Comparison of ENCODE assay signal across 27 cellular contexts in the genomic region with DNA sequence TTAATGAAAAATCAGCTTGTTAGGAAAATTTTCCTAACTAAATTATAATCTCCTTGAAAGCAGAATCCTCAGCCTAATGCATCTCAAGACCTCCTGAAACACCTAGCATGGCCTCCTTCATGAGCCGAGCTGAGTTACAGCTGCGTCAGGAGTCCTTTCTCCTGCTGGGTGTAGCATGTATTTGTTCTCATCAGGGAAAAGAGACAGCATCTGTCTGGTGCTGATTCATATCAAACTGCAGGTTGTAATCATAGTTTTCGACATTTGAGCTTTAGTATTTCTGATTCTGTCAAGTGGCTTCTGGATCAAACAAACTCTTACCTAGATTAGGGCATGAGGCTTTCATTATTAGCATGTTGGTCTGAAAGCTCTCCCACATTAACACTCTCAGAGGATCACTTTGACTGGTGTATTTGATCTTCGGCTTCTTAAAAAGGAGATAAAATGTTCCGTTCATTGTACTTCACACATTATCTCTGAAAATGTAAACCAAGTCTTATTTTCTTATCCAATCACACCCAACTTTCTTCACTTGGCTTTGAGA.
DNase-seq lines count a peak whose midpoint lies in the region; ATAC-seq, FAIRE-seq and TF ChIP-seq lines count a peak whose summit lies in the region.
"Had no signal": no experiment of that assay in that cellular context is flagged by ENCODE, and none has a peak within 500 bp of the region (broad histone marks: within the 10 kb centered on the region; RNA-seq: fewer than 3 reads in every experiment).

No MANE protein-coding gene starts in this region.

- CTCF ChIA-PET in GM12878 (lab: Yijun Ruan, JAX), result no interaction called here

- no peaks in the 10 kb centered on the region for H3K4me1 Mint-ChIP-seq in activated T-cell treated with anti-CD3 and anti-CD28 coated beads, Interleukin-2, amount 50 U/mL, for 24 hours (ENCODE audit: low read depth)
- peaks cover 4% of the 10 kb centered on the region for H3K4me1 Mint-ChIP-seq in activated T-cell treated with anti-CD3 and anti-CD28 coated beads, Interleukin-2, amount 50 U/mL, for 72 hours (ENCODE audit: low read depth)
- H3K4me1 Mint-ChIP-seq: CD4-positive, alpha-beta memory T cell; CD4-positive, CD25-positive, alpha-beta regulatory T cell; CD8-positive, alpha-beta memory T cell had no signal

- H3K9ac ChIP-seq in GM12878 (ENCODE audit: control insufficient read depth, insufficient read depth, low read length), result no peak overlapping the region
- H3K9ac ChIP-seq: BLaER1 had no signal

- H3K36me3 ChIP-seq in GM12878 (ENCODE audit: control insufficient read depth in 2 of 2, insufficient read depth in 2 of 2, low read length in 1 of 2), result no peaks in the 10 kb centered on the region
- H3K36me3 ChIP-seq: BE2C, BLaER1 had no signal

- intact Hi-C loops in GM12878 (cut with micrococcal nuclease; ENCODE audit: unreplicated experiment) (no loop called here), Right ventricle myocardium superior (cut with DNase I) (no loop called here)

- RAD21 ChIA-PET in GM12878 (lab: Charles Lee; ENCODE audit: unreplicated experiment), result interaction anchor here (0.7 kb wide), 1 partner anchor 1662 kb away, joined by 3 read pairs; no protein-coding TSS in a partner anchor

- no TSS peak for BruUV-seq in GM12878 (replicated peaks; lab: Mats Ljungman, UMichigan)

- H3K27ac Mint-ChIP-seq in activated T-cell treated with anti-CD3 and anti-CD28 coated beads, Interleukin-2, amount 50 U/mL, for 24 hours, result peak overlapping the region; percentile 1
- no peak overlapping the region for H3K27ac Mint-ChIP-seq in activated T-cell treated with anti-CD3 and anti-CD28 coated beads, Interleukin-2, amount 50 U/mL, for 72 hours
- H3K27ac Mint-ChIP-seq: CD4-positive, alpha-beta memory T cell; CD8-positive, alpha-beta memory T cell had no signal

- TF ChIP-seq CTCF in GM12878 (IDR thresholded peaks at IDR 0.05 in 2 of 3, conservative IDR thresholded peaks at IDR 0.05 in 1 of 3; ENCODE audit: control insufficient read depth in 2 of 3, extremely low read depth in 1 of 3, insufficient read depth in 1 of 3, low read depth in 3 of 3, low read length in 3 of 3), result no peak

- H3K4me1 ChIP-seq in GM12878 (ENCODE audit: control insufficient read depth, insufficient read depth, low read length), result no peaks in the 10 kb centered on the region
- H3K4me1 ChIP-seq: BE2C had no signal

- H2AFZ ChIP-seq in GM12878 (ENCODE audit: control insufficient read depth, low read depth, low read length), result no peak overlapping the region

- no peak for FAIRE-seq in GM12878 (lab: Jason Lieb, UNC)
- FAIRE-seq: A204.1, GM12891, GM19239 had no signal

- H3K27ac ChIP-seq in GM12878 (ENCODE audit: control insufficient read depth, insufficient read depth), result no peak overlapping the region
- H3K27ac ChIP-seq: BLaER1 had no signal

- no peaks in the 10 kb centered on the region for H3K79me2 ChIP-seq in GM12878 (ENCODE audit: control insufficient read depth, insufficient read depth, low read length)

- H3K4me3 Mint-ChIP-seq in activated T-cell treated with anti-CD3 and anti-CD28 coated beads, Interleukin-2, amount 50 U/mL, for 24 hours, result no peak overlapping the region
- H3K4me3 Mint-ChIP-seq in activated T-cell treated with anti-CD3 and anti-CD28 coated beads, Interleukin-2, amount 50 U/mL, for 72 hours, result no peak overlapping the region
- H3K4me3 Mint-ChIP-seq: CD14-positive monocyte; CD4-positive, alpha-beta memory T cell; CD4-positive, CD25-positive, alpha-beta regulatory T cell; CD8-positive, alpha-beta memory T cell had no signal

- SMC1A ChIA-PET in GM12878 (lab: Charles Lee; ENCODE audit: uncharacterized antibody, unreplicated experiment), result no interaction called here

- H4K20me1 ChIP-seq in GM12878 (ENCODE audit: control insufficient read depth, insufficient read depth), result no peaks in the 10 kb centered on the region
- H4K20me1 ChIP-seq: BLaER1 had no signal

- WGBS in GM12878 (ENCODE audit: insufficient coverage, insufficient replicate concordance, low lambda C conversion rate, missing lambda C conversion rate), result 2% methylated on average over 5 of the region's 5 CpGs

- ATAC-seq in activated T-cell treated with anti-CD3 and anti-CD28 coated beads, Interleukin-2, amount 50 U/mL, for 72 hours (replicated peaks in 1 of 2), result peak; percentile 53 to 91
- ATAC-seq in GM12878 (no peak), Right ventricle myocardium superior (ENCODE audit: poor library complexity) (no peak), GM21576 (IDR thresholded peaks at IDR 0.05; ENCODE audit: unreplicated experiment) (no peak)

- H3K27me3 Mint-ChIP-seq in activated T-cell treated with anti-CD3 and anti-CD28 coated beads, Interleukin-2, amount 50 U/mL, for 24 hours, result peaks cover 4% of the 10 kb centered on the region
- no peaks in the 10 kb centered on the region for H3K27me3 Mint-ChIP-seq in activated T-cell treated with anti-CD3 and anti-CD28 coated beads, Interleukin-2, amount 50 U/mL, for 72 hours (ENCODE audit: low read depth)
- H3K27me3 Mint-ChIP-seq: CD4-positive, alpha-beta memory T cell; CD4-positive, CD25-positive, alpha-beta regulatory T cell had no signal

- H3K36me3 Mint-ChIP-seq in activated T-cell treated with anti-CD3 and anti-CD28 coated beads, Interleukin-2, amount 50 U/mL, for 24 hours (ENCODE audit: low read depth), result no peaks in the 10 kb centered on the region
- no peaks in the 10 kb centered on the region for H3K36me3 Mint-ChIP-seq in activated T-cell treated with anti-CD3 and anti-CD28 coated beads, Interleukin-2, amount 50 U/mL, for 72 hours (ENCODE audit: insufficient read depth in 2 of 2)
- H3K36me3 Mint-ChIP-seq: CD14-positive monocyte; CD4-positive, alpha-beta memory T cell; CD4-positive, CD25-positive, alpha-beta regulatory T cell; CD8-positive, alpha-beta memory T cell had no signal

- POLR2A ChIA-PET in GM12878 (lab: Charles Lee), result no interaction called here

- no peak overlapping the region for H3K4me3 ChIP-seq in GM12878
- H3K4me3 ChIP-seq: BLaER1 had no signal

- H3K27me3 ChIP-seq in GM12878 (replicated peaks in 1 of 2; ENCODE audit: control insufficient read depth in 2 of 2, insufficient read depth in 2 of 2, low read length in 1 of 2), result no peaks in the 10 kb centered on the region
- H3K27me3 ChIP-seq: BE2C, BLaER1 had no signal

- no peak for DNase-seq in activated T-cell treated with anti-CD3 and anti-CD28 coated beads, Interleukin-2, amount 50 U/mL, for 24 hours
- DNase-seq in activated T-cell treated with anti-CD3 and anti-CD28 coated beads, Interleukin-2, amount 50 U/mL, for 48 hours, result no peak
- DNase-seq in activated T-cell treated with anti-CD3 and anti-CD28 coated beads, Interleukin-2, amount 50 U/mL, for 72 hours, result no peak
- DNase-seq in activated T-cell treated with anti-CD3 and anti-CD28 coated beads, Interleukin-2, amount 50 U/mL, for 1 hour, result no peak
- DNase-seq in GM12878 (ENCODE audit: low read depth, low spot score) (no peak), Right ventricle myocardium superior (no peak)
- DNase-seq: 8988T; ACHN; BE2C; C1 segment of cervical spinal cord; CD4-positive, alpha-beta memory T cell; CD4-positive, CD25-positive, alpha-beta regulatory T cell; CD8-positive, alpha-beta memory T cell; COR-L47; DMS 273 treated with DMSO at 0.1 percent for 48 hours; DMS153; DMS53; DMS79; DND-41; EL; GDM1 had no signal

- H3K4me2 ChIP-seq in GM12878 (ENCODE audit: control insufficient read depth, insufficient read depth), result no peak overlapping the region
- H3K4me2 ChIP-seq: BLaER1 had no signal

- TF ChIP-seq RAD21 in GM12878 (IDR thresholded peaks at IDR 0.05; ENCODE audit: insufficient read depth, low read depth, low read length), result no peak

- H3K9me3 ChIP-seq in GM12878 (replicated peaks; ENCODE audit: control insufficient read depth, insufficient read depth, low read length), result no peaks in the 10 kb centered on the region; the same call in 2 of the 3 replicates
- H3K9me3 ChIP-seq: BE2C, BLaER1 had no signal

- in situ Hi-C loops in GM12878 (cut with MboI), result no loop called here

- TF ChIP-seq EP300 in GM12878 (IDR thresholded peaks at IDR 0.05; ENCODE audit: borderline replicate concordance in 1 of 2, control insufficient read depth in 1 of 2, low read depth in 2 of 2, low read length in 2 of 2), result no peak

- peaks cover 5% of the 10 kb centered on the region for H3K9me3 Mint-ChIP-seq in activated T-cell treated with anti-CD3 and anti-CD28 coated beads, Interleukin-2, amount 50 U/mL, for 24 hours
- H3K9me3 Mint-ChIP-seq in activated T-cell treated with anti-CD3 and anti-CD28 coated beads, Interleukin-2, amount 50 U/mL, for 72 hours, result peaks cover 0 to 3% of the 10 kb centered on the region in 2 donors

- TF ChIP-seq POLR2A in GM12878 (IDR thresholded peaks at IDR 0.05; ENCODE audit: low read depth, low read length), result no peak

TF ChIP-seq in GM12878, 131 proteins besides CTCF, POLR2A, EP300 and RAD21 (continues in another document):
- no peak for TF ChIP-seq SUZ12 (IDR thresholded peaks at IDR 0.05; ENCODE audit: unreplicated experiment)
- no peak for TF ChIP-seq SREBF1 (IDR thresholded peaks at IDR 0.05; ENCODE audit: low read length)
- TF ChIP-seq MEF2B (IDR thresholded peaks at IDR 0.05; ENCODE audit: partially characterized antibody, poor library complexity, severe bottlenecking), result no peak
- TF ChIP-seq POLR2AphosphoS2 (IDR thresholded peaks at IDR 0.05; ENCODE audit: low read depth, low read length), result no peak
- TF ChIP-seq, protein P1, sequence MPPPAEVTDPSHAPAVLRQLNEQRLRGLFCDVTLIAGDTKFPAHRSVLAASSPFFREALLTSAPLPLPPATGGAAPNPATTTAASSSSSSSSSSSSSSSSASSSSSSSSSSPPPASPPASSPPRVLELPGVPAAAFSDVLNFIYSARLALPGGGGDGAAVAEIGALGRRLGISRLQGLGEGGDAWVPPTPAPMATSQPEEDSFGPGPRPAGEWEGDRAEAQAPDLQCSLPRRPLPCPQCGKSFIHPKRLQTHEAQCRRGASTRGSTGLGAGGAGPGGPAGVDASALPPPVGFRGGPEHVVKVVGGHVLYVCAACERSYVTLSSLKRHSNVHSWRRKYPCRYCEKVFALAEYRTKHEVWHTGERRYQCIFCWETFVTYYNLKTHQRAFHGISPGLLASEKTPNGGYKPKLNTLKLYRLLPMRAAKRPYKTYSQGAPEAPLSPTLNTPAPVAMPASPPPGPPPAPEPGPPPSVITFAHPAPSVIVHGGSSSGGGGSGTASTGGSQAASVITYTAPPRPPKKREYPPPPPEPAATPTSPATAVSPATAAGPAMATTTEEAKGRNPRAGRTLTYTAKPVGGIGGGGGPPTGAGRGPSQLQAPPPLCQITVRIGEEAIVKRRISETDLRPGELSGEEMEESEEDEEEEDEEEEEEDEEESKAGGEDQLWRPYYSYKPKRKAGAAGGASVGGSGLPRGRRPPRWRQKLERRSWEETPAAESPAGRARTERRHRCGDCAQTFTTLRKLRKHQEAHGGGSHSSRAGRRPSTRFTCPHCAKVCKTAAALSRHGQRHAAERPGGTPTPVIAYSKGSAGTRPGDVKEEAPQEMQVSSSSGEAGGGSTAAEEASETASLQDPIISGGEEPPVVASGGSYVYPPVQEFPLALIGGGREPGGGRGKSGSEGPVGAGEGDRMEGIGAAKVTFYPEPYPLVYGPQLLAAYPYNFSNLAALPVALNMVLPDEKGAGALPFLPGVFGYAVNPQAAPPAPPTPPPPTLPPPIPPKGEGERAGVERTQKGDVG (CRISPR knock-in tag; IDR thresholded peaks at IDR 0.05), result no peak

Comparison
In these comparisons a context has a peak if more than half of its experiments do, and no peak if none do; other contexts are left out.
1. ATAC-seq: peak in activated T-cell treated with anti-CD3 and anti-CD28 coated beads, Interleukin-2, amount 50 U/mL, for 72 hours (2 of 2); none in GM12878 (single experiment), Right ventricle myocardium superior (single experiment) and GM21576 (single experiment).